In the genomic region with DNA sequence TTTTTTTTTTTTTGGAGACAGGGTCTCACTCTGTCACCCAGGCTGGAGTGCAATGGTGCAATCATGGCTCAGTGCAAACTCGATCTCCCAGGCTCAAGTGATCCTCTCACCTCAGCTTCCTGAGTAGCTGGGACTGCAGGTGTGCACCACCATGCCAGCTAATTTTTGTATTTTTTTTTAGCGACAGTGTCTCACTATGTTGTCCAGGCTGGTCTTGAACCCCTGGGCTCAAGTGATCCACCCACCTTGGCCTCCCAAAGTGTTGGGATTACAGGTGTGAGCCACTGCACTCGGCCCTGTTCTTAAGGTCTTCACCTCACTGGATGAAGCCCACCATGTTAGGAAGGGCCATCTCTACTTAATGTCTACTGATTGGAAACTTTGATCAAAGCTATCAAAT, we compare ENCODE assay signal across 1 cellular context. TPM values are rescaled to one million over a fixed set of nuclear protein-coding genes. Genes with fewer than 3 reads are reported as not detected.
"Had no signal": no experiment of that assay in that cellular context is flagged by ENCODE, and none has a peak within 500 bp of the region (broad histone marks: within the 10 kb centered on the region; RNA-seq: fewer than 3 reads in every experiment).

No MANE protein-coding gene starts in this region.

RNA-seq across cellular contexts. Expression of a gene that starts 10.5 kb away (rescaled TPM):
- total RNA-seq: G401 had no signal
